ENCODE assay signal across 22 cellular contexts in the genomic region with DNA sequence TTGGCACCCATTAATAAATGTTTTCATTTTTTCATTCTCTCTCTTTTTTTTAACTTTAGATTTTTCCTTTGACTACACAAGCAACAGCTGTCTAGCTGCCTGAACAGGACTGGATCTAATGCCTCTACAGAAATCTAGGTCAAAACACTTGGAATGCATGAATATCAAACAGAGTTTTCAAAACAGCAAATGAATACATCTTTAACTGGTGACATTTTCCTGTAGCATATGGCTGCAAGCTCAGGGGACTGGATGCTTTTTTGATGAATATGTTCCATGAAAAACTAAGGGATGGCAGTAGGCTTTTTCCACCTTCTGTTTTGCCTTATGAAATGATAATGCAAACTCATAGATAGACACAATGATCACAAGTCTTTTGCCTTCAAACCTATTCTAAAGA.
"Had no signal": no experiment of that assay in that cellular context is flagged by ENCODE, and none has a peak within 500 bp of the region (broad histone marks: within the 10 kb centered on the region; RNA-seq: fewer than 3 reads in every experiment).

No MANE protein-coding gene starts in this region.

- DNase-seq: Kasumi-1, MM.1S, NCI-H1092 treated with DMSO at 0.1 percent for 48 hours, NCI-H1436, NCI-H187, NCI-H2029, NCI-H2081 treated with DMSO at 0.1 percent for 48 hours, NCI-H2171, NCI-H226, NCI-H446, NCI-H510A, NCI-H524 treated with DMSO at 0.1 percent for 48 hours, NCI-H69, NCI-H774, PC-3, Peyer's patch, SHP77 treated with DMSO at 0.1 percent for 48 hours, SJCRH30 had no signal

- H3K4me1 ChIP-seq: Peyer's patch, SJCRH30 had no signal

- H3K4me3 ChIP-seq: K562, Peyer's patch, SJCRH30 had no signal

- H3K27ac ChIP-seq: HL-60, KMS-11, Peyer's patch, SJCRH30 had no signal

- H3K36me3 ChIP-seq: Peyer's patch, SJCRH30 had no signal

- H3K9me3 ChIP-seq: Peyer's patch, SJCRH30 had no signal

- FAIRE-seq: HTR-8/SVneo, K562 had no signal

- H3K27me3 ChIP-seq: Peyer's patch, SJCRH30 had no signal
